Comparison of ENCODE assay signal across 27 cellular contexts in the genomic region with DNA sequence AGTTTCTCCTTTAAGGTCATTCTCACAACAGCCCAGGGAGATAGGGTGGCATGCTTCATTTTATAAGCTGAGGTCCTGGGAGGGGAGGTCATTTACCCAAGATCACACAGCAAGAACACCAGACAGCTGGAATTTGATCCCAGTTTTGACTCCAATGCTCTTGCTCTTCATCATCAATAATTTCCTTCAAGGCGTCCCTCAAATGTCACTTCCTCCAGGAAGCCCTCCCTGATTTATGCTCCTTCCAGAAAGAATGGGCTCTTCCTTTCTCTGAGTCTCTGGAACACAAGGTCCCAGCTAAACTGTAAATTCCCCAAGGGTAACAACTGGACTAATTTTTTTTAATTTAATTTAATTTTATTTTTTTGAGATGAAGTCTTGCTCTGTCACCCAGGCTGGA.
"Had no signal": no experiment of that assay in that cellular context is flagged by ENCODE, and none has a peak within 500 bp of the region (broad histone marks: within the 10 kb centered on the region; RNA-seq: fewer than 3 reads in every experiment).

No MANE protein-coding gene starts in this region.

- H3K4me1 ChIP-seq: testis, upper lobe of right lung, uterus, vagina had no signal

- H3K36me3 ChIP-seq: thoracic aorta, thyroid gland, tibial artery, tibial nerve, transverse colon, upper lobe of right lung, uterus, vagina had no signal

- H3K27ac ChIP-seq: stomach, suprapubic skin, testis, thoracic aorta, thyroid gland, tibial artery, tibial nerve, transverse colon, upper lobe of left lung, upper lobe of right lung, uterus, vagina had no signal

- H3K27me3 ChIP-seq: suprapubic skin, testis, thyroid gland, tibial nerve, transverse colon, upper lobe of left lung, upper lobe of right lung, uterus, vagina had no signal

- ATAC-seq: stimulated activated effector memory CD8-positive, alpha-beta T cell treated with anti-CD3 and anti-CD28 coated beads, Interleukin-12 subunit alpha, Interleukin-12 subunit beta, amount 100 ng/mL, for 72 hours; stimulated activated memory B cell treated with anti-CD40 and anti-IgM and Interleukin-4, amounts not matched to agents 10 μg/mL and 1 μg/mL and 100 μg/mL, for 72 hours; stimulated activated naive B cell treated with anti-CD40 and anti-IgM and Interleukin-4, amounts not matched to agents 10 μg/mL and 1 μg/mL and 100 μg/mL, for 72 hours; stimulated activated naive CD8-positive, alpha-beta T cell treated with anti-CD3 and anti-CD28 coated beads, Interleukin-15, amount 100 ng/mL, for 72 hours; stimulated activated naive CD8-positive, alpha-beta T cell treated with anti-CD3 and anti-CD28 coated beads, Interleukin-15, Interleukin-2, amounts not matched to agents 100 U/mL and 50 U/mL, for 24 hours; upper lobe of right lung had no signal

- H3K4me3 ChIP-seq: stomach, suprapubic skin, testis, thoracic aorta, thyroid gland, tibial artery, tibial nerve, transverse colon, upper lobe of left lung, upper lobe of right lung, uterus, vagina had no signal

- FAIRE-seq: urothelium cell line had no signal

- DNase-seq: stimulated activated CD4-positive, alpha-beta T cell treated with anti-CD3 and anti-CD28 coated beads, Interleukin-2, amount 100 ng/mL, for 48 hours; stimulated activated CD4-positive, alpha-beta T cell treated with anti-CD3 and anti-CD28 coated beads, Interleukin-4, amount 100 ng/mL, for 1 hour; stimulated activated CD4-positive, alpha-beta T cell treated with anti-CD3 and anti-CD28 coated beads, Interleukin-4, amount 100 ng/mL, for 24 hours; stimulated activated CD4-positive, alpha-beta T cell treated with anti-CD3 and anti-CD28 coated beads, Interleukin-4, amount 100 ng/mL, for 4 hours; stimulated activated CD8-positive, alpha-beta memory T cell treated with anti-CD3 and anti-CD28 coated beads, Interleukin-4, amount 100 ng/mL, for 48 hours; stimulated activated naive B cell treated with anti-CD40 and anti-IgM and Interleukin-4, amounts not matched to agents 10 μg/mL and 1 μg/mL and 100 μg/mL, for 72 hours; stimulated activated naive CD4-positive, alpha-beta T cell; stimulated activated naive CD4-positive, alpha-beta T cell treated with Interleukin-2 at 50 U/mL for 16 hours; stimulated activated naive CD8-positive, alpha-beta T cell treated with anti-CD3 and anti-CD28 coated beads, Interleukin-15, amount 100 ng/mL, for 72 hours; stimulated activated naive CD8-positive, alpha-beta T cell treated with anti-CD3 and anti-CD28 coated beads, Interleukin-15, Interleukin-2, amounts not matched to agents 100 U/mL and 50 U/mL, for 24 hours; stomach; substantia nigra; testis; thyroid gland; tibial artery; transverse colon; trophoblast cell; upper lobe of left lung; upper lobe of right lung; uterus had no signal

- H3K9me3 ChIP-seq: stomach, suprapubic skin, testis, thoracic aorta, thyroid gland, tibial artery, tibial nerve, transverse colon, upper lobe of left lung, upper lobe of right lung, uterus, vagina had no signal
